In genomic region chr14:102926840-102927239, GRCh38 we compare ENCODE assay signal across 4 cellular contexts. TPM values are rescaled to one million over a fixed set of nuclear protein-coding genes. Genes with fewer than 3 reads are reported as not detected.
"Had no signal": no experiment of that assay in that cellular context is flagged by ENCODE, and none has a peak within 500 bp of the region (broad histone marks: within the 10 kb centered on the region; RNA-seq: fewer than 3 reads in every experiment).

No MANE protein-coding gene starts in this region.

RNA-seq across cellular contexts. Expression of gene AMN, which starts 4.4 kb away (rescaled TPM):
- total RNA-seq: cardiac septum, MCF 10A, RPMI7951, SK-MEL-5 had no signal
